Comparison of ENCODE assay signal across 29 cellular contexts in the genomic region with DNA sequence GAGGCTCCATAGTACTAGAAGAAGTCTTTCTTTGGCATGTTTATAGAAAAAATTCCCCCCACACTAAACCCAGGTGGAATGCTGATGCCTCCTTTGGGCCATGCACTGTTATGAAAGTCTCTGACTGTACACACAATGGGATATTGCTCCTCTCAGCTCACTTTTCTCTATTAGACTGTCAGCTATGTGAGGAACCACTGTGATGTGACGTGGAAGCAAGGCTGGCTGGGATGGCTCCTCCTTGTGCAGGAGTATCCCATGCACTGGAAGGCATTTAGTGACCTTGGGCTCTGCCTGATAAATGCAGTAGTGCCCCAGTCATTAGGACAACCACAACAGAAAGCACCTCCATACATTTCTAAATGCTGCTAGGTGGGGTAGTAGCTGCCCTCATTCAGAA.
"Had no signal": no experiment of that assay in that cellular context is flagged by ENCODE, and none has a peak within 500 bp of the region (broad histone marks: within the 10 kb centered on the region; RNA-seq: fewer than 3 reads in every experiment).

No MANE protein-coding gene starts in this region.

- H3K4me3 ChIP-seq: adrenal gland, breast epithelium, MG63, SK-N-MC had no signal

- H3K9me3 ChIP-seq: adrenal gland, breast epithelium, MG63 had no signal

- H3K27ac ChIP-seq: adrenal gland, breast epithelium, KMS-11, SK-N-MC, WERI-Rb-1 had no signal

- H3K27ac Mint-ChIP-seq: activated CD8-positive, alpha-beta T cell treated with anti-CD3 and anti-CD28 coated beads, Interleukin-2, amount 10 ng/mL, durations not matched to agents 7 days and 5 days; activated naive CD8-positive, alpha-beta T cell treated with anti-CD3 and anti-CD28 coated beads, Interleukin-2, amount 10 ng/mL, durations not matched to agents 7 days and 5 days had no signal

- H3K4me2 ChIP-seq: KMS-11 had no signal

- H3K9me3 Mint-ChIP-seq: activated naive CD8-positive, alpha-beta T cell treated with anti-CD3 and anti-CD28 coated beads, Interleukin-2, amount 10 ng/mL, durations not matched to agents 7 days and 5 days had no signal

- H3K9ac ChIP-seq: KMS-11 had no signal

- H3K27me3 ChIP-seq: adrenal gland, breast epithelium, MG63 had no signal

- H3K4me3 Mint-ChIP-seq: activated CD8-positive, alpha-beta T cell treated with anti-CD3 and anti-CD28 coated beads, Interleukin-2, amount 10 ng/mL, durations not matched to agents 7 days and 5 days; activated naive CD8-positive, alpha-beta T cell treated with anti-CD3 and anti-CD28 coated beads, Interleukin-2, amount 10 ng/mL, durations not matched to agents 7 days and 5 days had no signal

- H3K4me1 ChIP-seq: breast epithelium had no signal

- H3K36me3 ChIP-seq: adrenal gland, breast epithelium, MG63, WERI-Rb-1 had no signal

- DNase-seq: activated CD4-positive, alpha-beta T cell treated with anti-CD3 and anti-CD28 coated beads for 48 hours; activated CD4-positive, alpha-beta T cell treated with anti-CD3 and anti-CD28 coated beads, Interleukin-2, amount 50 U/mL, for 4 hours; activated CD8-positive, alpha-beta memory T cell treated with anti-CD3 and anti-CD28 coated beads, Interleukin-2, amount 50 U/mL, for 48 hours; activated CD8-positive, alpha-beta T cell treated with anti-CD3 and anti-CD28 coated beads, Interleukin-2, amount 10 ng/mL, durations not matched to agents 7 days and 5 days; activated naive CD4-positive, alpha-beta T cell treated with anti-CD3 and anti-CD28 coated beads, Interleukin-2, amount 50 U/mL, for 16 hours; activated naive CD8-positive, alpha-beta T cell treated with anti-CD3 and anti-CD28 coated beads, Interleukin-2, amount 10 ng/mL, durations not matched to agents 7 days and 5 days; activated T-cell treated with anti-CD3 and anti-CD28 coated beads, Interleukin-2, amount 50 U/mL, for 1 hour; adrenal gland; aorta; central memory CD4-positive, alpha-beta T cell; MG63; MV-4-11; NCI-H1092 treated with DMSO at 0.1 percent for 48 hours; NCI-H1417 treated with DMSO at 0.1 percent for 48 hours; NCI-H1694; NCI-H2029; NCI-H2107; NCI-H2171 treated with DMSO at 0.1 percent for 48 hours; NCI-H226; NCI-H526; NCI-H774; NK-92 treated with Interleukin-12 subunit alpha and Interleukin-12 subunit beta, amount 100 ng/mL, for 24 hours; OCI-M1; RPMI8226; T-helper 1 cell; WERI-Rb-1 had no signal

- H3K36me3 Mint-ChIP-seq: activated naive CD8-positive, alpha-beta T cell treated with anti-CD3 and anti-CD28 coated beads, Interleukin-2, amount 10 ng/mL, durations not matched to agents 7 days and 5 days had no signal
